In genomic region chr9:76302947-76303550, GRCh38 we compare ENCODE assay signal across 8 cellular contexts.
DNase-seq lines count a peak whose midpoint lies in the region; ATAC-seq and TF ChIP-seq lines count a peak whose summit lies in the region.

No MANE protein-coding gene starts in this region.

- H3K9me3 ChIP-seq in colonic mucosa, result no peaks in the 10 kb centered on the region

- H3K27ac ChIP-seq in colonic mucosa, result no peak overlapping the region

- H3K4me3 ChIP-seq in AG04449 (ENCODE audit: low read depth, low read length) (no peak overlapping the region), colonic mucosa (no peak overlapping the region)

- ATAC-seq in HG03442 (IDR thresholded peaks at IDR 0.05; ENCODE audit: unreplicated experiment), result peak; percentile 69

- intact Hi-C loops in colonic mucosa (cut with DNase I), result loop anchor here (5.0 kb wide), 1 partner anchor 1036 kb away; no protein-coding TSS in a partner anchor

- no peaks in the 10 kb centered on the region for H3K27me3 ChIP-seq in colonic mucosa

- CTCF ChIA-PET in AG04449 (lab: Yijun Ruan, JAX), result interaction anchor here (0.6 to 6.6 kb wide), 17 partner anchors 11 to 1038 kb away, joined by 3 to 42 read pairs (median 4); no protein-coding TSS in a partner anchor

- POLR2A ChIA-PET in AG04449 (lab: Yijun Ruan, JAX), result interaction anchor here (0.9 kb wide), 1 partner anchor 12 kb away, joined by 3 read pairs; no protein-coding TSS in a partner anchor

- TF ChIP-seq CTCF in AG04449 (IDR thresholded peaks at IDR 0.05; ENCODE audit: insufficient read depth, low read length, missing control alignments), result peak; percentile 24
- TF ChIP-seq CTCF in GM12874 (IDR thresholded peaks at IDR 0.05; ENCODE audit: insufficient read depth, low read depth, low read length), result peak; percentile 35; the same call in 1 of the 2 replicates
- peak; percentile 59 for TF ChIP-seq CTCF in colonic mucosa (IDR thresholded peaks at IDR 0.05)

- H3K9ac ChIP-seq in colonic mucosa (ENCODE audit: low read depth in 2 of 2, low read length in 2 of 2), result no peak overlapping the region

- no peaks in the 10 kb centered on the region for H3K36me3 ChIP-seq in colonic mucosa

- no peaks in the 10 kb centered on the region for H3K4me1 ChIP-seq in colonic mucosa

- DNase-seq in AG04449 (ENCODE audit: low read depth, low spot score) (peak; percentile 12), NOMO-1 (lab: John Stamatoyannopoulos, UW; ENCODE audit: unreplicated experiment in 2 of 2) (peak; percentile 4 to 31), colonic mucosa (no peak), medulla oblongata (ENCODE audit: extremely low spot score) (peak; percentile 52), HPDE6-E6E7 (ENCODE audit: extremely low spot score) (no peak)
- DNase-seq in activated CD8-positive, alpha-beta memory T cell treated with anti-CD3 and anti-CD28 coated beads, Interleukin-2, amount 50 U/mL, for 4 hours, result no peak

Comparison
In these comparisons a context has a peak if more than half of its experiments do, and no peak if none do; other contexts are left out.
1. DNase-seq: peak in AG04449 (single experiment), NOMO-1 (2 of 2) and medulla oblongata (single experiment); none in colonic mucosa (single experiment), activated CD8-positive, alpha-beta memory T cell treated with anti-CD3 and anti-CD28 coated beads, Interleukin-2, amount 50 U/mL, for 4 hours (single experiment) and HPDE6-E6E7 (single experiment).
2. Peak in every context shown above with its lines, with median percentiles within 50 percentile points of each other: CTCF ChIP-seq.